ENCODE assay signal across 16 cellular contexts in the genomic region with DNA sequence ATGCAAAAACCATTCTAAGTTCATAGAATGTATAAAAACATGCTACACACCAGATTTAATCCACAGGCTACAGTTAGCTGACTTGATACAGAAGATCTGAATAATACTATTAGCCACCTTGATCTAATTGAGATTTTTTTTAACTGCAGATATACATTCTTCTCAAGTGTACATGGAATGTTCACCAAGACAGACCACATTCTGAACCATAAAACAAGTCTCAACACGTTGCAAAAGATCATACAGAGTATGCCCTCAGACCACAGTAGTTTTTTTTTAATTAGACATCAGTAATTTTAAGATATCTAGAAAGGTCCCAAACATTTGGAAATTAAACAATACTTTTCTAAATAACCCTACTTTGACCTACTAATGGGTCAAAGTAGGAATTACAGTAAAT.
DNase-seq lines count a peak whose midpoint lies in the region; ATAC-seq and TF ChIP-seq lines count a peak whose summit lies in the region.
"Had no signal": no experiment of that assay in that cellular context is flagged by ENCODE, and none has a peak within 500 bp of the region (broad histone marks: within the 10 kb centered on the region; RNA-seq: fewer than 3 reads in every experiment).

No MANE protein-coding gene starts in this region.

- peaks cover 7% of the 10 kb centered on the region for H3K4me1 ChIP-seq in smooth muscle cell (ENCODE audit: low read depth)
- H3K4me1 ChIP-seq in PC-3 (ENCODE audit: insufficient read depth, low read length) = no peaks in the 10 kb centered on the region

- H3K4me3 ChIP-seq in choroid plexus epithelial cell (ENCODE audit: low read depth, low read length) = no peak overlapping the region
- no peak overlapping the region for H3K4me3 ChIP-seq in smooth muscle cell
- H3K4me3 ChIP-seq in PC-3 (ENCODE audit: low read length) = no peak overlapping the region
- H3K4me3 ChIP-seq: K562 had no signal

- no peak for ATAC-seq in PC-3
- ATAC-seq: K562, Right ventricle myocardium inferior had no signal

- H3K9me2 ChIP-seq in PC-3 (replicated peaks; ENCODE audit: low read length) = no peaks in the 10 kb centered on the region

- no TSS peak for BruUV-seq in PC-3 (replicated peaks; lab: Mats Ljungman, UMichigan)

- H3K79me2 ChIP-seq in smooth muscle cell (ENCODE audit: low read depth) (no peaks in the 10 kb centered on the region), PC-3 (ENCODE audit: low read length) (no peaks in the 10 kb centered on the region)

- H3F3A ChIP-seq in smooth muscle cell (ENCODE audit: low read depth) (no peaks in the 10 kb centered on the region), PC-3 (ENCODE audit: low read length, unreplicated experiment) (no peaks in the 10 kb centered on the region)

- H2AFZ ChIP-seq in smooth muscle cell (ENCODE audit: low read depth) = no peak overlapping the region
- H2AFZ ChIP-seq in PC-3 (ENCODE audit: low read length) = no peak overlapping the region

- whole genome bisulfite sequencing in smooth muscle cell (ENCODE audit: low lambda C conversion rate) = 44% methylated on average over 1 of the region's 1 CpG

- TF ChIP-seq CTCF in RWPE1 (conservative IDR thresholded peaks at IDR 0.05; ENCODE audit: low read depth) = no peak
- no peak for TF ChIP-seq CTCF in choroid plexus epithelial cell (conservative IDR thresholded peaks at IDR 0.05; ENCODE audit: low read depth, low read length)
- no peak for TF ChIP-seq CTCF in smooth muscle cell (IDR thresholded peaks at IDR 0.05; ENCODE audit: borderline replicate concordance, insufficient read depth, poor library complexity, severe bottlenecking)
- TF ChIP-seq CTCF in PC-3 (conservative IDR thresholded peaks at IDR 0.05; ENCODE audit: low read depth, low read length) = no peak

- DNase-seq in NCI-H2171 treated with DMSO at 0.1 percent for 48 hours (lab: John Stamatoyannopoulos, UW) = peak; percentile 8
- no peak for DNase-seq in NCI-H2171 (lab: John Stamatoyannopoulos, UW)
- DNase-seq in RWPE1 (ENCODE audit: low spot score) = peak; percentile 19
- DNase-seq in choroid plexus epithelial cell (ENCODE audit: low read depth) = peak; percentile 33
- DNase-seq in smooth muscle cell (lab: John Stamatoyannopoulos, UW; ENCODE audit: unreplicated experiment) = no peak
- DNase-seq in PC-3 = no peak
- no peak for DNase-seq in DMS153 treated with DMSO at 0.1 percent for 48 hours (lab: John Stamatoyannopoulos, UW; ENCODE audit: unreplicated experiment)
- DNase-seq: CD4-positive, alpha-beta T cell; MV-4-11; NCI-H1436 treated with DMSO at 0.1 percent for 48 hours; NCI-H2029; NCI-H510A; NCI-H82; SW 1271 had no signal

- H3K27ac ChIP-seq in RWPE1 (no peak overlapping the region), smooth muscle cell (ENCODE audit: low read depth) (peak overlapping the region; percentile 43), PC-3 (ENCODE audit: low read length) (no peak overlapping the region)

- intact Hi-C loops in PC-3 (cut with micrococcal nuclease) = no loop called here

- H3K9ac ChIP-seq in smooth muscle cell (ENCODE audit: low read depth) = no peak overlapping the region
- no peak overlapping the region for H3K9ac ChIP-seq in PC-3 (ENCODE audit: low read length)

- H3K36me3 ChIP-seq in smooth muscle cell (ENCODE audit: low read depth) = no peaks in the 10 kb centered on the region
- H3K36me3 ChIP-seq in PC-3 (ENCODE audit: low read depth, low read length) = no peaks in the 10 kb centered on the region

- H4K20me1 ChIP-seq in smooth muscle cell (ENCODE audit: low read depth) = no peaks in the 10 kb centered on the region
- H4K20me1 ChIP-seq in PC-3 (ENCODE audit: low read length) = no peaks in the 10 kb centered on the region

- H3K9me3 ChIP-seq in smooth muscle cell (replicated peaks; ENCODE audit: low read depth) = no peaks in the 10 kb centered on the region
- no peaks in the 10 kb centered on the region for H3K9me3 ChIP-seq in PC-3 (ENCODE audit: low read length)

- POLR2A ChIA-PET in RWPE1 (lab: Yijun Ruan, JAX; ENCODE audit: low non-redundant PET) = no interaction called here
- POLR2A ChIA-PET in PC-3 (lab: Charles Lee; ENCODE audit: unreplicated experiment) = no interaction called here

- H3K27me3 ChIP-seq in smooth muscle cell (ENCODE audit: low read depth) (no peaks in the 10 kb centered on the region), PC-3 (ENCODE audit: low read length) (no peaks in the 10 kb centered on the region)

- CTCF ChIA-PET in RWPE1 (lab: Yijun Ruan, JAX) = no interaction called here
- CTCF ChIA-PET in PC-3 (lab: Charles Lee) = no interaction called here

- H3K4me2 ChIP-seq in smooth muscle cell (peak overlapping the region; percentile 33), PC-3 (ENCODE audit: low read length) (no peak overlapping the region)

Comparison
In these comparisons a context has a peak if more than half of its experiments do, and no peak if none do; other contexts are left out.
1. DNase-seq: peak in NCI-H2171 treated with DMSO at 0.1 percent for 48 hours (single experiment), RWPE1 (single experiment) and choroid plexus epithelial cell (single experiment); none in NCI-H2171 (single experiment), smooth muscle cell (single experiment), PC-3 (single experiment) and DMS153 treated with DMSO at 0.1 percent for 48 hours (single experiment).